Comparison of ENCODE assay signal across 9 cellular contexts in the genomic region with DNA sequence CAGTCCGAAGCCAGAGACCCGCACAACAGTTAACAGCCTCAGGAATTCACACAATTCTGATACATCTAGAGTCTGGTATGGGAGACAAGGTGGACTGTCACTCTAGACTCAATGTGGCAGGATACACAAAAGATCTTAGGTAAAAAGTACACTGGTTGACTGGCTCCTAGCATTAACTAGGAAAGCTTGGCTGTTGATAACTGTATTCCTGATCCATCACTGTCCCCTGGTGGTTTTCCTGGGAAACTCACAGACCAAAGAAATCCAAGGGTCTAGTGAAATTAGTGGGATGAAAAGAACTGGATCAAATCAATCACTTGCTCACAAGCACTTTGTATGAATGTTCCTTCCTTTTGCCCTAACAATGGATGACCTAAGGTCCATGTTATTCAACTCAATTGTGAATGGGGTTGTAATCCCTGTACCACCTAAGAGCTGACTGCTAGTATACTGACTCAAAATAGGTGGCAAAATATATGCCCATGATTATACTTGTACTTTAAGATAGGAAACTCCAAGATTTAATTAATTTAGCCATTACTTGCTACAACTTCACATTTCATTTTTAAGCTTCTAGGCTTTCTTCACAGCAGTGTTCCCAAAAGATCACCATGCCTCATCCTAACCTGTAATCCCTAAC. TPM values are rescaled to one million over a fixed set of nuclear protein-coding genes. Genes with fewer than 3 reads are reported as not detected.
DNase-seq lines count a peak whose midpoint lies in the region; ATAC-seq and TF ChIP-seq lines count a peak whose summit lies in the region.
"Had no signal": no experiment of that assay in that cellular context is flagged by ENCODE, and none has a peak within 500 bp of the region (broad histone marks: within the 10 kb centered on the region; RNA-seq: fewer than 3 reads in every experiment).

No MANE protein-coding gene starts in this region.

- H3K4me3 ChIP-seq in lower lobe of right lung: no peak overlapping the region

- no peak overlapping the region for H3K27ac ChIP-seq in lower lobe of right lung

- H3K27me3 ChIP-seq in lower lobe of right lung (ENCODE audit: low read depth): no peaks in the 10 kb centered on the region

- no peaks in the 10 kb centered on the region for H3K4me1 ChIP-seq in lower lobe of right lung

- H3K27me3 Mint-ChIP-seq in CD14-positive monocyte (ENCODE audit: low read depth in 3 of 3): no peaks in the 10 kb centered on the region
- H3K27me3 Mint-ChIP-seq in activated T-cell treated with anti-CD3 and anti-CD28 coated beads, Interleukin-2, amount 50 U/mL, for 24 hours: no peaks in the 10 kb centered on the region

- intact Hi-C loops in CD14-positive monocyte (cut with micrococcal nuclease) (no loop called here), lower lobe of right lung (cut with DNase I) (no loop called here)

- peaks cover 86 to 95% of the 10 kb centered on the region in 2 donors for H3K36me3 Mint-ChIP-seq in CD14-positive monocyte
- peaks cover 40% of the 10 kb centered on the region for H3K36me3 Mint-ChIP-seq in activated T-cell treated with anti-CD3 and anti-CD28 coated beads, Interleukin-2, amount 50 U/mL, for 24 hours (ENCODE audit: low read depth)

- peak in 1 of 2 donors; percentile 18 for ATAC-seq in lower lobe of right lung
- ATAC-seq in HG02884 (IDR thresholded peaks at IDR 0.05; ENCODE audit: unreplicated experiment): no peak
- no peak for ATAC-seq in GM19023 (IDR thresholded peaks at IDR 0.05; ENCODE audit: unreplicated experiment)
- no peak for ATAC-seq in GM21528 (IDR thresholded peaks at IDR 0.05; ENCODE audit: low FRiP score, unreplicated experiment)
- ATAC-seq: sciatic nerve had no signal

- H3K9me3 Mint-ChIP-seq in CD14-positive monocyte: no peaks in the 10 kb centered on the region
- H3K9me3 Mint-ChIP-seq in activated T-cell treated with anti-CD3 and anti-CD28 coated beads, Interleukin-2, amount 50 U/mL, for 24 hours: no peaks in the 10 kb centered on the region

- H3K27ac Mint-ChIP-seq in CD14-positive monocyte: no peak overlapping the region
- no peak overlapping the region for H3K27ac Mint-ChIP-seq in activated T-cell treated with anti-CD3 and anti-CD28 coated beads, Interleukin-2, amount 50 U/mL, for 24 hours

- H3K36me3 ChIP-seq in lower lobe of right lung: peaks cover 94% of the 10 kb centered on the region

- no peak overlapping the region for H3K4me3 Mint-ChIP-seq in CD14-positive monocyte
- no peak overlapping the region for H3K4me3 Mint-ChIP-seq in activated T-cell treated with anti-CD3 and anti-CD28 coated beads, Interleukin-2, amount 50 U/mL, for 24 hours

- peak; percentile 13 for TF ChIP-seq CTCF in CD14-positive monocyte (IDR thresholded peaks at IDR 0.05)
- TF ChIP-seq CTCF in lower lobe of right lung (IDR thresholded peaks at IDR 0.05): peak; percentile 55

- no peaks in the 10 kb centered on the region for H3K9me3 ChIP-seq in lower lobe of right lung

- H3K4me1 Mint-ChIP-seq in CD14-positive monocyte: peaks cover 4% of the 10 kb centered on the region
- peaks cover 2% of the 10 kb centered on the region for H3K4me1 Mint-ChIP-seq in activated T-cell treated with anti-CD3 and anti-CD28 coated beads, Interleukin-2, amount 50 U/mL, for 24 hours (ENCODE audit: low read depth)

- no peak for DNase-seq in CD14-positive monocyte (ENCODE audit: low spot score)
- peak; percentile 24 for DNase-seq in LHCN-M2 (ENCODE audit: low read depth)
- peak; percentile 58 for DNase-seq in astrocyte of the hippocampus (ENCODE audit: low read depth, low spot score)
- DNase-seq in lower lobe of right lung: no peak
- no peak for DNase-seq in activated T-cell treated with anti-CD3 and anti-CD28 coated beads, Interleukin-2, amount 50 U/mL, for 24 hours

RNA-seq across cellular contexts. Expression of gene NPC2, which starts 14.0 kb away (rescaled TPM):
- 100 to 1,000 TPM; 675 to 772 TPM for polyA plus RNA-seq in CD14-positive monocyte
- total RNA-seq in LHCN-M2 (2014; rRNA removed) (222 and 274 TPM in 2 replicates), lower lobe of right lung (670 TPM)
- polyA plus RNA-seq in LHCN-M2 (2012): 315 TPM

RNA-seq across cellular contexts. Expression of gene ISCA2, which starts 14.4 kb away (rescaled TPM):
- 10 to 100 TPM; 55.9 to 61.7 TPM for polyA plus RNA-seq in CD14-positive monocyte
- total RNA-seq in LHCN-M2 (2014; rRNA removed): 11.7 and 19.5 TPM in 2 replicates
- 26.1 TPM for polyA plus RNA-seq in LHCN-M2 (2012)
- total RNA-seq in lower lobe of right lung: 23.4 TPM

RNA-seq across cellular contexts. Expression of gene SYNDIG1L, which starts 53.1 kb away (rescaled TPM):
- not detected for polyA plus RNA-seq in CD14-positive monocyte
- total RNA-seq in LHCN-M2 (2014; rRNA removed) (not detected in 2 replicates), lower lobe of right lung (1.6 TPM)
- polyA plus RNA-seq in LHCN-M2 (2012): not detected

Comparison
In these comparisons a context has a peak if more than half of its experiments do, and no peak if none do; other contexts are left out.
1. DNase-seq: peak in LHCN-M2 (single experiment) and astrocyte of the hippocampus (single experiment); none in CD14-positive monocyte (single experiment), lower lobe of right lung (single experiment) and activated T-cell treated with anti-CD3 and anti-CD28 coated beads, Interleukin-2, amount 50 U/mL, for 24 hours (single experiment).